Comparison of ENCODE assay signal across 8 cellular contexts in the genomic region with DNA sequence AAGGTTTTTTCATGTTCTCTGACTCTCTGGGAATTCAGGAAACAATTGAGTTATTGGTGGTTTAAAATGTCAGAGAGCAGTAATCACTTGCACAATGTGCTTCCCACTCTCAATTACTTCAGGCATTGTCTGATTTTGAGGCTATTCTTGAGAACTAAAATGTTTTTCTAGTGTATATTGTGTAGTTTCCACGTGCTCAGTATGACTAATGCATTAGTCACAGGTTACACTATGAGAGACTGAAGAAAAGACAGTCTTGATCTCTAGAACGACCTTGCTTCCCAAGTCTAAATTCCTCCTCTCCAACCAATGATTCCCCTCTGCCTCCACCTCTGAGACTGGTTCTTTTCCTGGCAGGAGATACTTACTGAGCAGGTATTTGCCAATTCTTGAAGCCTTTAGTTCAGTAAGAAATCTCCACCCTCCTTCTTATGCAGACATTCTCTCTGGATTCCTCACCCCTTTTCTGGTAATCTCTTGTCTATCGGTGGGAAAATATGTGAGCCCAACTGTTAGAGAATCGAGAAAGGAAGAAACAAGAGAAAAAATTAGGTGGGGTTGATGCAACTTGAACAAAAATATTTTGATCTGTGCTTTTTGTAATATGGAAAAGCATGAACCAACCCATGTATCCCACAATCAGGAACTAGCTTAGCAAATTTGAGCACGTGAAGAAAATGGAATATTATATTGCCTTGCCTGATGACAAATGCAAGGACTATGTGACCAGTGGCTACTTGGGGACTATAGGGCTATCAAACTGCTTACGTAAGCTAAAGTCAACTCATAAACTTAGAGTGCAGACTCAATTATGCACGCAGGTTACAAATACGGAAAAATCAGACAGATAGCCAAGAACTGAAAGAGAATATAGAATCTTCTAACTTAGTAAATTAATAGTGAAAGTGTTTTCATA.
DNase-seq lines count a peak whose midpoint lies in the region; ATAC-seq, FAIRE-seq and TF ChIP-seq lines count a peak whose summit lies in the region.

No MANE protein-coding gene starts in this region.

- H3K79me2 ChIP-seq in astrocyte (ENCODE audit: insufficient read depth, low read length), result no peaks in the 10 kb centered on the region

- TF ChIP-seq CTCF in astrocyte (IDR thresholded peaks at IDR 0.05; ENCODE audit: insufficient read depth, low read depth, low read length) (no peak), Peyer's patch (IDR thresholded peaks at IDR 0.05) (no peak)

- H3K27ac ChIP-seq in astrocyte (ENCODE audit: low read depth, low read length), result peak overlapping the region; percentile 87
- H3K27ac ChIP-seq in Peyer's patch, result peak overlapping the region in 2 of 4 donors; percentile 45 to 78

- H4K20me1 ChIP-seq in astrocyte (ENCODE audit: insufficient read depth, low read length), result no peaks in the 10 kb centered on the region

- H2AFZ ChIP-seq in astrocyte (ENCODE audit: low read depth, low read length), result no peak overlapping the region

- H3K36me3 ChIP-seq in astrocyte (ENCODE audit: insufficient read depth, low read length) (no peaks in the 10 kb centered on the region), Peyer's patch (no peaks in the 10 kb centered on the region)

- no peaks in the 10 kb centered on the region for H3K27me3 Mint-ChIP-seq in astrocyte (ENCODE audit: low read depth, unreplicated experiment)

- H3K36me3 Mint-ChIP-seq in astrocyte (ENCODE audit: low read depth, unreplicated experiment), result peaks cover 5% of the 10 kb centered on the region

- TF ChIP-seq POLR2A in Peyer's patch (IDR thresholded peaks at IDR 0.05), result no peak

- H3K4me3 ChIP-seq in astrocyte (ENCODE audit: insufficient read depth, low read depth, low read length), result no peak overlapping the region
- no peak overlapping the region for H3K4me3 ChIP-seq in Peyer's patch

- peak overlapping the region; percentile 67 for H3K9ac ChIP-seq in astrocyte (ENCODE audit: low read length)

- H3K9me3 Mint-ChIP-seq in astrocyte (ENCODE audit: unreplicated experiment), result peaks cover 5% of the 10 kb centered on the region

- FAIRE-seq in astrocyte (lab: Jason Lieb, UNC), result peak; percentile 98

- DNase-seq in COLO829 (ENCODE audit: low spot score), result peak; percentile 77
- peak; percentile 42 for DNase-seq in KBM-7
- peak; percentile 96 for DNase-seq in astrocyte (ENCODE audit: low read depth)
- DNase-seq in left colon, result no peak
- DNase-seq in activated gamma-delta T cell (lab: John Stamatoyannopoulos, UW), result no peak
- DNase-seq in Peyer's patch, result no peak
- no peak for DNase-seq in NCI-H345 treated with DMSO at 0.1 percent for 48 hours (lab: John Stamatoyannopoulos, UW; ENCODE audit: unreplicated experiment)

- H3K4me1 Mint-ChIP-seq in astrocyte (ENCODE audit: low read depth, unreplicated experiment), result peaks cover 28% of the 10 kb centered on the region

- H3K27ac Mint-ChIP-seq in astrocyte (ENCODE audit: unreplicated experiment), result peak overlapping the region; percentile 97

- no peak overlapping the region for H3K4me3 Mint-ChIP-seq in astrocyte (ENCODE audit: unreplicated experiment)

- ATAC-seq in left colon (peak; percentile 91), HG03108 (IDR thresholded peaks at IDR 0.05; ENCODE audit: unreplicated experiment) (no peak)

- H3K9me3 ChIP-seq in astrocyte (ENCODE audit: insufficient read depth, low read depth, low read length) (peaks cover 7% of the 10 kb centered on the region), Peyer's patch (no peaks in the 10 kb centered on the region)

- H3K4me1 ChIP-seq in astrocyte (ENCODE audit: insufficient read depth, low read length) (peaks cover 23% of the 10 kb centered on the region), Peyer's patch (peaks cover 0 to 8% (median 0%) of the 10 kb centered on the region in 4 donors)

- intact Hi-C loops in left colon (cut with DNase I, micrococcal nuclease), result no loop called here

- no peaks in the 10 kb centered on the region for H3K27me3 ChIP-seq in astrocyte (ENCODE audit: insufficient read depth, low read length)
- no peaks in the 10 kb centered on the region for H3K27me3 ChIP-seq in Peyer's patch

- in situ Hi-C loops in KBM-7 (cut with MboI; ENCODE audit: low pct_unique_long_range_greater_than_20kb, low sequenced_read_pairs), result loop anchor here (25.0 kb wide), 1 partner anchor 400 kb away; no protein-coding TSS in a partner anchor

- peak overlapping the region; percentile 62 for H3K4me2 ChIP-seq in astrocyte (ENCODE audit: low read length)

Comparison
In these comparisons a context has a peak if more than half of its experiments do, and no peak if none do; other contexts are left out.
1. DNase-seq: peak in COLO829 (single experiment), KBM-7 (single experiment) and astrocyte (single experiment); none in left colon (0 of 2), activated gamma-delta T cell (single experiment), Peyer's patch (0 of 3) and NCI-H345 treated with DMSO at 0.1 percent for 48 hours (single experiment).